ENCODE assay signal across 9 cellular contexts in the genomic region with DNA sequence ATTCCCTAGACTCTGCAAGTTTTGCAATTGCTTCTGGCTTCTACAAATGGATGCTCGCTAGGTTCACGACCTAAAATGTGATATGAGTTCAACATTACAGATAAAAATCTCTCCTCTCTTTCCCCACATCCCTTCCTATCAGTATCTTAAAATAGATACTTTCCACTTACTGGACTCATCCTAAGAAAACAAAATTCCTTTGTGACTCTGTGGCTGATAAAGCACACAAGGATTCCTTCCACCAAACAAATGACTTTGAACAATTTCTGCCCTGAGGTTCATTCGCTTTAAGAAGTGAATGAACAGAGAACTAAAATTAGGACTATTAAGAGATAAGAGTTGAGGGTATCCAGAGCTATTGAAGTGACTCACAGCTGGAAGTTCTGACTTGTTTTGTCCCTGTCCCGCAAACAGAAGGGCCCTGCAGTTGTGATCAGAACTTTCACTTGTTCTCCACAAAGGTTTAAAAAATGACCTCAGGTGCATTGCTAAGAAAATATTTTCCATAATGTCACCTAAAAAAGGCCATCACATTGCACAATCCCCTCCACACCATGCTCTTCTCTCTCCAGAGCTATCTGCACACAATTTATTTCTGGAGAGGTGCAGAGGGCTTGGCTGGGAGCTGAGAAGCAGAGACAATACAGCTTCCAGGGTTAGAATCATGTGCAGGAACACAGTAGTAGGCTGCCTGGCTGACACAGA.
DNase-seq lines count a peak whose midpoint lies in the region; ATAC-seq and TF ChIP-seq lines count a peak whose summit lies in the region.
"Had no signal": no experiment of that assay in that cellular context is flagged by ENCODE, and none has a peak within 500 bp of the region (broad histone marks: within the 10 kb centered on the region; RNA-seq: fewer than 3 reads in every experiment).

No MANE protein-coding gene starts in this region.

- H3K4me1 ChIP-seq in right cardiac atrium (ENCODE audit: control insufficient read depth, insufficient read depth, low read length) = peaks cover 26% of the 10 kb centered on the region
- peaks cover 82% of the 10 kb centered on the region for H3K4me1 ChIP-seq in upper lobe of right lung
- H3K4me1 ChIP-seq in Karpas-422 (ENCODE audit: low read length) = peaks cover 23% of the 10 kb centered on the region

- intact Hi-C loops in right cardiac atrium (cut with DNase I) = no loop called here
- intact Hi-C loops in upper lobe of right lung (cut with DNase I) = loop anchor here (10.0 kb wide), 1 partner anchor 97 kb away; the partner anchor contains the start of gene PIP4K2A

- peak overlapping the region; percentile 18 to 81 for H3K4me3 Mint-ChIP-seq in activated T-cell treated with anti-CD3 and anti-CD28 coated beads, Interleukin-2, amount 50 U/mL, for 72 hours
- peak overlapping the region; percentile 52 for H3K4me3 Mint-ChIP-seq in activated naive CD8-positive, alpha-beta T cell

- H3K27me3 ChIP-seq in right cardiac atrium (ENCODE audit: control insufficient read depth, insufficient read depth) (no peaks in the 10 kb centered on the region), upper lobe of right lung (no peaks in the 10 kb centered on the region), Karpas-422 (ENCODE audit: low read length) (no peaks in the 10 kb centered on the region)

- H3K27me3 Mint-ChIP-seq in activated T-cell treated with anti-CD3 and anti-CD28 coated beads, Interleukin-2, amount 50 U/mL, for 72 hours (ENCODE audit: low read depth) = no peaks in the 10 kb centered on the region
- H3K27me3 Mint-ChIP-seq in activated naive CD8-positive, alpha-beta T cell = no peaks in the 10 kb centered on the region

- no peak overlapping the region for H3K4me2 ChIP-seq in Karpas-422 (ENCODE audit: low read depth, low read length, poor library complexity, severe bottlenecking)

- H3K9me3 ChIP-seq in right cardiac atrium (ENCODE audit: control insufficient read depth, low read length) (no peaks in the 10 kb centered on the region), upper lobe of right lung (no peaks in the 10 kb centered on the region), Karpas-422 (ENCODE audit: low read length) (no peaks in the 10 kb centered on the region)

- peak overlapping the region; percentile 95 for H3K27ac Mint-ChIP-seq in activated T-cell treated with anti-CD3 and anti-CD28 coated beads, Interleukin-2, amount 50 U/mL, for 72 hours
- peak overlapping the region; percentile 79 for H3K27ac Mint-ChIP-seq in activated naive CD8-positive, alpha-beta T cell

- WGBS in right cardiac atrium = 24% methylated on average over 4 of the region's 4 CpGs

- peak; percentile 4 to 24 for ATAC-seq in activated T-cell treated with anti-CD3 and anti-CD28 coated beads, Interleukin-2, amount 50 U/mL, for 72 hours (replicated peaks in 1 of 2)
- ATAC-seq in right cardiac atrium (peak; percentile 50), upper lobe of right lung (no peak), GM18870 (IDR thresholded peaks at IDR 0.05; ENCODE audit: unreplicated experiment) (no peak)

- H4K20me1 ChIP-seq in Karpas-422 (ENCODE audit: insufficient read depth, low read depth, low read length) = peaks cover 49% of the 10 kb centered on the region

- no peak for TF ChIP-seq CTCF in upper lobe of right lung (IDR thresholded peaks at IDR 0.05)
- no peak for TF ChIP-seq CTCF in GM10266 (IDR thresholded peaks at IDR 0.05; ENCODE audit: control insufficient read depth, insufficient read depth, low read depth, missing control alignments)

- H3K9me2 ChIP-seq in Karpas-422 (replicated peaks; ENCODE audit: insufficient read depth, low read length) = no peaks in the 10 kb centered on the region

- DNase-seq in activated T-cell treated with anti-CD3 and anti-CD28 coated beads, Interleukin-2, amount 50 U/mL, for 72 hours = no peak
- DNase-seq in activated T-cell treated with anti-CD3 and anti-CD28 coated beads for 4 hours (no peak), right cardiac atrium (no peak), upper lobe of right lung (no peak), Karpas-422 (no peak), GM10266 (ENCODE audit: extremely low spot score) (no peak)
- DNase-seq: SHP77 treated with DMSO at 0.1 percent for 48 hours had no signal

- H3K9me3 Mint-ChIP-seq in activated T-cell treated with anti-CD3 and anti-CD28 coated beads, Interleukin-2, amount 50 U/mL, for 72 hours = no peaks in the 10 kb centered on the region
- H3K9me3 Mint-ChIP-seq in activated naive CD8-positive, alpha-beta T cell (ENCODE audit: low read depth) = no peaks in the 10 kb centered on the region

- H3K4me1 Mint-ChIP-seq in activated T-cell treated with anti-CD3 and anti-CD28 coated beads, Interleukin-2, amount 50 U/mL, for 72 hours (ENCODE audit: low read depth) = peaks cover 94% of the 10 kb centered on the region
- peaks cover 95% of the 10 kb centered on the region for H3K4me1 Mint-ChIP-seq in activated naive CD8-positive, alpha-beta T cell (ENCODE audit: low read depth)

- no peak overlapping the region for H3K9ac ChIP-seq in Karpas-422 (ENCODE audit: low read length)

- H3K79me2 ChIP-seq in Karpas-422 (ENCODE audit: low read length) = no peaks in the 10 kb centered on the region

- no peaks in the 10 kb centered on the region for H3K36me3 Mint-ChIP-seq in activated T-cell treated with anti-CD3 and anti-CD28 coated beads, Interleukin-2, amount 50 U/mL, for 72 hours (ENCODE audit: insufficient read depth in 2 of 2)
- H3K36me3 Mint-ChIP-seq in activated naive CD8-positive, alpha-beta T cell = peaks cover 2% of the 10 kb centered on the region

- H3K4me3 ChIP-seq in right cardiac atrium (ENCODE audit: low read length) (no peak overlapping the region), upper lobe of right lung (no peak overlapping the region), Karpas-422 (ENCODE audit: low read length) (no peak overlapping the region)

- peak overlapping the region; percentile 91 for H3K27ac ChIP-seq in right cardiac atrium (ENCODE audit: low read length)
- peak overlapping the region; percentile 7 for H3K27ac ChIP-seq in upper lobe of right lung
- no peak overlapping the region for H3K27ac ChIP-seq in Karpas-422 (ENCODE audit: low read length)

- no peak overlapping the region for H2AFZ ChIP-seq in Karpas-422 (ENCODE audit: low read length)

- H3K36me3 ChIP-seq in upper lobe of right lung (no peaks in the 10 kb centered on the region), Karpas-422 (ENCODE audit: insufficient read depth, low read length) (no peaks in the 10 kb centered on the region)

Comparison
In these comparisons a context has a peak if more than half of its experiments do, and no peak if none do; other contexts are left out.
1. ATAC-seq: peak in activated T-cell treated with anti-CD3 and anti-CD28 coated beads, Interleukin-2, amount 50 U/mL, for 72 hours (2 of 2) and right cardiac atrium (2 of 2); none in upper lobe of right lung (single experiment) and GM18870 (single experiment).